Comparison of ENCODE assay signal across 27 cellular contexts in genomic region chr20:21981179-21981578, GRCh38.
DNase-seq lines count a peak whose midpoint lies in the region; ATAC-seq, FAIRE-seq and TF ChIP-seq lines count a peak whose summit lies in the region.
"Had no signal": no experiment of that assay in that cellular context is flagged by ENCODE, and none has a peak within 500 bp of the region (broad histone marks: within the 10 kb centered on the region; RNA-seq: fewer than 3 reads in every experiment).

No MANE protein-coding gene starts in this region.

- H3K79me2 ChIP-seq in osteoblast (ENCODE audit: insufficient read depth, low read length): no peaks in the 10 kb centered on the region

- H2AFZ ChIP-seq in osteoblast (ENCODE audit: low read length): peak overlapping the region; percentile 80

- intact Hi-C loops in Right ventricle myocardium superior (cut with DNase I): no loop called here

- H3K4me3 ChIP-seq in right atrium auricular region (no peak overlapping the region), fibroblast of mammary gland (ENCODE audit: control insufficient read depth, low read depth, low read length) (no peak overlapping the region), osteoblast (ENCODE audit: insufficient read depth, low read length) (peak overlapping the region; percentile 49)
- H3K4me3 ChIP-seq: BLaER1, colonic mucosa, esophagus squamous epithelium, Peyer's patch, SJSA1, spleen, thyroid gland had no signal

- H3K27ac ChIP-seq in right atrium auricular region (peak overlapping the region in 1 of 2 donors; percentile 62), osteoblast (ENCODE audit: low read depth, low read length) (peak overlapping the region; percentile 99)
- H3K27ac ChIP-seq: BLaER1, colonic mucosa, esophagus squamous epithelium, Peyer's patch, SJSA1, spleen, thyroid gland had no signal

- FAIRE-seq in frontal cortex (lab: Jason Lieb, UNC): no peak
- FAIRE-seq: A204.1, H1 had no signal

- H3K4me1 ChIP-seq in right atrium auricular region (peaks cover 0 to 11% of the 10 kb centered on the region in 2 donors), osteoblast (ENCODE audit: insufficient read depth, low read length) (peaks cover 35% of the 10 kb centered on the region)
- H3K4me1 ChIP-seq: BLaER1, colonic mucosa, esophagus squamous epithelium, Peyer's patch, SJSA1, spleen, thyroid gland had no signal

- H3K27me3 ChIP-seq in right atrium auricular region: no peaks in the 10 kb centered on the region
- H3K27me3 ChIP-seq in osteoblast (ENCODE audit: insufficient read depth, low read length): no peaks in the 10 kb centered on the region
- H3K27me3 ChIP-seq: BLaER1, colonic mucosa, esophagus squamous epithelium, Peyer's patch, SJSA1, spleen, thyroid gland had no signal

- H3K9me3 ChIP-seq in right atrium auricular region (no peaks in the 10 kb centered on the region), osteoblast (ENCODE audit: low read depth, low read length) (no peaks in the 10 kb centered on the region)
- H3K9me3 ChIP-seq: BLaER1, colonic mucosa, esophagus squamous epithelium, Peyer's patch, SJSA1, thyroid gland had no signal

- no peaks in the 10 kb centered on the region for H3K36me3 ChIP-seq in right atrium auricular region
- H3K36me3 ChIP-seq in osteoblast (ENCODE audit: insufficient read depth, low read length): no peaks in the 10 kb centered on the region
- H3K36me3 ChIP-seq: BLaER1, colonic mucosa, esophagus squamous epithelium, Peyer's patch, SJSA1, spleen, thyroid gland had no signal

- no peak for ATAC-seq in Right ventricle myocardium superior (ENCODE audit: poor library complexity)
- ATAC-seq in HG03521 (IDR thresholded peaks at IDR 0.05; ENCODE audit: unreplicated experiment): no peak
- ATAC-seq: effector memory CD8-positive, alpha-beta T cell had no signal

- DNase-seq in Right ventricle myocardium superior (peak; percentile 28), right atrium auricular region (ENCODE audit: low spot score) (no peak), fibroblast of mammary gland (ENCODE audit: low read depth) (peak; percentile 71), osteoblast (ENCODE audit: insufficient read length, low spot score, missing footprints) (peak; percentile 42), frontal cortex (ENCODE audit: low spot score in 2 of 2) (no peak), NCI-H82 treated with DMSO at 0.1 percent for 48 hours (lab: John Stamatoyannopoulos, UW; ENCODE audit: unreplicated experiment) (no peak), middle frontal gyrus (ENCODE audit: extremely low spot score, low spot score) (no peak)
- DNase-seq: activated CD4-positive, alpha-beta T cell treated with anti-CD3 and anti-CD28 coated beads for 4 hours; Calu3; colonic mucosa; effector memory CD8-positive, alpha-beta T cell; esophagus squamous epithelium; NCI-H1417; NCI-H2107; NCI-H446 treated with DMSO at 0.1 percent for 48 hours; Peyer's patch; posterior cingulate gyrus; spleen; stimulated activated CD4-positive, alpha-beta T cell treated with anti-CD3 and anti-CD28 coated beads, Interleukin-4, amount 100 ng/mL, for 1 hour; stimulated activated naive CD4-positive, alpha-beta T cell; T-helper 1 cell; thyroid gland had no signal

- H4K20me1 ChIP-seq in osteoblast (ENCODE audit: insufficient read depth, low read length): no peaks in the 10 kb centered on the region
- H4K20me1 ChIP-seq: BLaER1 had no signal

- peak overlapping the region; percentile 80 for H3K4me2 ChIP-seq in osteoblast (ENCODE audit: insufficient read depth, low read length)
- H3K4me2 ChIP-seq: BLaER1 had no signal

- TF ChIP-seq CTCF in right atrium auricular region (IDR thresholded peaks at IDR 0.05): no peak
- TF ChIP-seq CTCF in fibroblast of mammary gland (conservative IDR thresholded peaks at IDR 0.05; ENCODE audit: control insufficient read depth, insufficient read depth, low read depth, low read length): no peak
- TF ChIP-seq CTCF in osteoblast (IDR thresholded peaks at IDR 0.05; ENCODE audit: extremely low read depth, low read depth, low read length): no peak

Comparison
In these comparisons a context has a peak if more than half of its experiments do, and no peak if none do; other contexts are left out.
1. DNase-seq: peak in Right ventricle myocardium superior (single experiment), fibroblast of mammary gland (single experiment) and osteoblast (single experiment); none in right atrium auricular region (single experiment), frontal cortex (0 of 2), NCI-H82 treated with DMSO at 0.1 percent for 48 hours (single experiment) and middle frontal gyrus (single experiment).